Comparison of ENCODE assay signal across 1 cellular context in the genomic region with DNA sequence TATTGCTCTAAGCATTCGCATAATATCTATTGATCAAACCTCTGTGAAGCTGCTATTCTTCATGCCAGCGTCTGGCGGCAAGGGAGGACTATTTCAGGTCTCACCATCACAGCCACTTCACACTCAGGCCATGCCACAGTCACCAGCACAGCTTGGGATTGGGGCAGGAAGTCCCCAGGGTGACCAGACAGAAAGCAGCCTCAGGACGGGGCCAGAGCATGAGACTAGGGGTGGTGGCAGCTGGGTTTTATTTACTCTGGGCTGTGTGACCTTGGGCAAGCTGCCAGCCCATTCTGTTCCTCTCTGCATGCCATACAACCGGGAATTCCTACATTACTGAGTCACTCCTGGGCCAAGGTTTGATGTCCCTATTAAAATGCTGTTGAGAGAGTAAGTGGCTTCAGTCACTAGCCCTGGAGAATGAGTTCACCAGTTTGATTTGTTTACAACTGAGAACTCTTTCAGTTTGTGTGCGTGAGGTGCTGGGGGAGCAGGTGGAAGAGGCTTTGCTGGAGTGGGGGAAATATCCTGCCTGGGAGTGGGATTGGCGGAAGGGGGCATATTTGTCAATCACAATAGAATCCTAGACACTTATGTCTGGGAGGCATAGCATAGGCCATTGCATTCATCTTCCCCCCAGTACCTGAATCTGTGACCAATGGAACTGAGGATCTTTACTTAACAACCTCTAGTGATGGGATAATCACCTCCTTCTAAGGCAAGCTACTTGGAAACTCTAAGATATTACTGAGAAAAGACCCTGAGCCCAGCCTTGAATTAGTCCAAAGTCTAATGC.
TF ChIP-seq lines count a peak whose summit lies in the region.

No MANE protein-coding gene starts in this region.

TF ChIP-seq in HepG2, 621 proteins besides CTCF, POLR2A, EP300 and RAD21 (continued from another document and continues in another):
- TF ChIP-seq, protein P1, sequence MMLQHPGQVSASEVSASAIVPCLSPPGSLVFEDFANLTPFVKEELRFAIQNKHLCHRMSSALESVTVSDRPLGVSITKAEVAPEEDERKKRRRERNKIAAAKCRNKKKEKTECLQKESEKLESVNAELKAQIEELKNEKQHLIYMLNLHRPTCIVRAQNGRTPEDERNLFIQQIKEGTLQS (CRISPR knock-in tag; IDR thresholded peaks at IDR 0.05) = peak; percentile 95
- no peak for TF ChIP-seq ZNF260 (CRISPR knock-in tag; IDR thresholded peaks at IDR 0.05; ENCODE audit: borderline replicate concordance, low read depth)
- TF ChIP-seq JDP2 (CRISPR knock-in tag; IDR thresholded peaks at IDR 0.05; ENCODE audit: borderline replicate concordance) = no peak
- TF ChIP-seq HCFC1 (IDR thresholded peaks at IDR 0.05; ENCODE audit: low read depth, low read length) = no peak
- TF ChIP-seq ZEB1 (IDR thresholded peaks at IDR 0.05; ENCODE audit: insufficient replicate concordance, low read depth) = peak; percentile 67
- TF ChIP-seq PLSCR1 (CRISPR knock-in tag; IDR thresholded peaks at IDR 0.05; ENCODE audit: borderline replicate concordance) = no peak
- TF ChIP-seq ZNF142 (CRISPR knock-in tag; IDR thresholded peaks at IDR 0.05) = peak; percentile 85
- peak; percentile 39; the same call in 1 of the 2 replicates for TF ChIP-seq ZNF124 (CRISPR knock-in tag; IDR thresholded peaks at IDR 0.05)
- 0 out of 2 replicates have a peak, but pooled peaks have one; percentile 38 for TF ChIP-seq ZNF224 (CRISPR knock-in tag; IDR thresholded peaks at IDR 0.05)
- no peak for TF ChIP-seq U2AF2 (IDR thresholded peaks at IDR 0.05; ENCODE audit: low read depth, low read length)
- no peak for TF ChIP-seq RBAK (CRISPR knock-in tag; IDR thresholded peaks at IDR 0.05)
- TF ChIP-seq, protein P2, sequence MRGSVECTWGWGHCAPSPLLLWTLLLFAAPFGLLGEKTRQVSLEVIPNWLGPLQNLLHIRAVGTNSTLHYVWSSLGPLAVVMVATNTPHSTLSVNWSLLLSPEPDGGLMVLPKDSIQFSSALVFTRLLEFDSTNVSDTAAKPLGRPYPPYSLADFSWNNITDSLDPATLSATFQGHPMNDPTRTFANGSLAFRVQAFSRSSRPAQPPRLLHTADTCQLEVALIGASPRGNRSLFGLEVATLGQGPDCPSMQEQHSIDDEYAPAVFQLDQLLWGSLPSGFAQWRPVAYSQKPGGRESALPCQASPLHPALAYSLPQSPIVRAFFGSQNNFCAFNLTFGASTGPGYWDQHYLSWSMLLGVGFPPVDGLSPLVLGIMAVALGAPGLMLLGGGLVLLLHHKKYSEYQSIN (CRISPR knock-in tag; IDR thresholded peaks at IDR 0.05; ENCODE audit: borderline replicate concordance) = no peak
- TF ChIP-seq, protein P3, sequence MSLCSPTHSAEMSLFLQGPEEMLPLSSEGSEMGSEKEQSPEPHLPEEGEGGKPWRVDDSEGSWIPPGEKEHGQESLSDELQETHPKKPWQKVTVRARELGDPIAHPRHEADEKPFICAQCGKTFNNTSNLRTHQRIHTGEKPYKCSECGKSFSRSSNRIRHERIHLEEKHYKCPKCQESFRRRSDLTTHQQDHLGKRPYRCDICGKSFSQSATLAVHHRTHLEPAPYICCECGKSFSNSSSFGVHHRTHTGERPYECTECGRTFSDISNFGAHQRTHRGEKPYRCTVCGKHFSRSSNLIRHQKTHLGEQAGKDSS (CRISPR knock-in tag; IDR thresholded peaks at IDR 0.05; ENCODE audit: borderline replicate concordance, low read depth) = no peak
- no peak for TF ChIP-seq ZNF746 (CRISPR knock-in tag; IDR thresholded peaks at IDR 0.05)
- peak; percentile 28; the same call in 1 of the 2 replicates for TF ChIP-seq ZNF629 (CRISPR knock-in tag; conservative IDR thresholded peaks at IDR 0.05)
- TF ChIP-seq, protein P4, sequence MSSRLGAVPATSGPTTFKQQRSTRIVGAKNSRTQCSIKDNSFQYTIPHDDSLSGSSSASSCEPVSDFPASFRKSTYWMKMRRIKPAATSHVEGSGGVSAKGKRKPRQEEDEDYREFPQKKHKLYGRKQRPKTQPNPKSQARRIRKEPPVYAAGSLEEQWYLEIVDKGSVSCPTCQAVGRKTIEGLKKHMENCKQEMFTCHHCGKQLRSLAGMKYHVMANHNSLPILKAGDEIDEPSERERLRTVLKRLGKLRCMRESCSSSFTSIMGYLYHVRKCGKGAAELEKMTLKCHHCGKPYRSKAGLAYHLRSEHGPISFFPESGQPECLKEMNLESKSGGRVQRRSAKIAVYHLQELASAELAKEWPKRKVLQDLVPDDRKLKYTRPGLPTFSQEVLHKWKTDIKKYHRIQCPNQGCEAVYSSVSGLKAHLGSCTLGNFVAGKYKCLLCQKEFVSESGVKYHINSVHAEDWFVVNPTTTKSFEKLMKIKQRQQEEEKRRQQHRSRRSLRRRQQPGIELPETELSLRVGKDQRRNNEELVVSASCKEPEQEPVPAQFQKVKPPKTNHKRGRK (CRISPR knock-in tag; IDR thresholded peaks at IDR 0.05) = no peak
- no peak for TF ChIP-seq RFX3 (CRISPR knock-in tag; IDR thresholded peaks at IDR 0.05)
- no peak for TF ChIP-seq SETDB1 (CRISPR knock-in tag; IDR thresholded peaks at IDR 0.05; ENCODE audit: borderline replicate concordance)
- TF ChIP-seq SP1 (IDR thresholded peaks at IDR 0.05) = no peak
- TF ChIP-seq SP1 (CRISPR knock-in tag; IDR thresholded peaks at IDR 0.05) = peak; percentile 18; the same call in 1 of the 2 replicates
- TF ChIP-seq ZKSCAN5 (CRISPR knock-in tag; IDR thresholded peaks at IDR 0.05) = no peak
- TF ChIP-seq ZNF547 (CRISPR knock-in tag; IDR thresholded peaks at IDR 0.05) = peak; percentile 82; the same call in 1 of the 2 replicates
- TF ChIP-seq ZMYM3 (CRISPR knock-in tag; IDR thresholded peaks at IDR 0.05) = peak; percentile 96
- TF ChIP-seq, protein P5, sequence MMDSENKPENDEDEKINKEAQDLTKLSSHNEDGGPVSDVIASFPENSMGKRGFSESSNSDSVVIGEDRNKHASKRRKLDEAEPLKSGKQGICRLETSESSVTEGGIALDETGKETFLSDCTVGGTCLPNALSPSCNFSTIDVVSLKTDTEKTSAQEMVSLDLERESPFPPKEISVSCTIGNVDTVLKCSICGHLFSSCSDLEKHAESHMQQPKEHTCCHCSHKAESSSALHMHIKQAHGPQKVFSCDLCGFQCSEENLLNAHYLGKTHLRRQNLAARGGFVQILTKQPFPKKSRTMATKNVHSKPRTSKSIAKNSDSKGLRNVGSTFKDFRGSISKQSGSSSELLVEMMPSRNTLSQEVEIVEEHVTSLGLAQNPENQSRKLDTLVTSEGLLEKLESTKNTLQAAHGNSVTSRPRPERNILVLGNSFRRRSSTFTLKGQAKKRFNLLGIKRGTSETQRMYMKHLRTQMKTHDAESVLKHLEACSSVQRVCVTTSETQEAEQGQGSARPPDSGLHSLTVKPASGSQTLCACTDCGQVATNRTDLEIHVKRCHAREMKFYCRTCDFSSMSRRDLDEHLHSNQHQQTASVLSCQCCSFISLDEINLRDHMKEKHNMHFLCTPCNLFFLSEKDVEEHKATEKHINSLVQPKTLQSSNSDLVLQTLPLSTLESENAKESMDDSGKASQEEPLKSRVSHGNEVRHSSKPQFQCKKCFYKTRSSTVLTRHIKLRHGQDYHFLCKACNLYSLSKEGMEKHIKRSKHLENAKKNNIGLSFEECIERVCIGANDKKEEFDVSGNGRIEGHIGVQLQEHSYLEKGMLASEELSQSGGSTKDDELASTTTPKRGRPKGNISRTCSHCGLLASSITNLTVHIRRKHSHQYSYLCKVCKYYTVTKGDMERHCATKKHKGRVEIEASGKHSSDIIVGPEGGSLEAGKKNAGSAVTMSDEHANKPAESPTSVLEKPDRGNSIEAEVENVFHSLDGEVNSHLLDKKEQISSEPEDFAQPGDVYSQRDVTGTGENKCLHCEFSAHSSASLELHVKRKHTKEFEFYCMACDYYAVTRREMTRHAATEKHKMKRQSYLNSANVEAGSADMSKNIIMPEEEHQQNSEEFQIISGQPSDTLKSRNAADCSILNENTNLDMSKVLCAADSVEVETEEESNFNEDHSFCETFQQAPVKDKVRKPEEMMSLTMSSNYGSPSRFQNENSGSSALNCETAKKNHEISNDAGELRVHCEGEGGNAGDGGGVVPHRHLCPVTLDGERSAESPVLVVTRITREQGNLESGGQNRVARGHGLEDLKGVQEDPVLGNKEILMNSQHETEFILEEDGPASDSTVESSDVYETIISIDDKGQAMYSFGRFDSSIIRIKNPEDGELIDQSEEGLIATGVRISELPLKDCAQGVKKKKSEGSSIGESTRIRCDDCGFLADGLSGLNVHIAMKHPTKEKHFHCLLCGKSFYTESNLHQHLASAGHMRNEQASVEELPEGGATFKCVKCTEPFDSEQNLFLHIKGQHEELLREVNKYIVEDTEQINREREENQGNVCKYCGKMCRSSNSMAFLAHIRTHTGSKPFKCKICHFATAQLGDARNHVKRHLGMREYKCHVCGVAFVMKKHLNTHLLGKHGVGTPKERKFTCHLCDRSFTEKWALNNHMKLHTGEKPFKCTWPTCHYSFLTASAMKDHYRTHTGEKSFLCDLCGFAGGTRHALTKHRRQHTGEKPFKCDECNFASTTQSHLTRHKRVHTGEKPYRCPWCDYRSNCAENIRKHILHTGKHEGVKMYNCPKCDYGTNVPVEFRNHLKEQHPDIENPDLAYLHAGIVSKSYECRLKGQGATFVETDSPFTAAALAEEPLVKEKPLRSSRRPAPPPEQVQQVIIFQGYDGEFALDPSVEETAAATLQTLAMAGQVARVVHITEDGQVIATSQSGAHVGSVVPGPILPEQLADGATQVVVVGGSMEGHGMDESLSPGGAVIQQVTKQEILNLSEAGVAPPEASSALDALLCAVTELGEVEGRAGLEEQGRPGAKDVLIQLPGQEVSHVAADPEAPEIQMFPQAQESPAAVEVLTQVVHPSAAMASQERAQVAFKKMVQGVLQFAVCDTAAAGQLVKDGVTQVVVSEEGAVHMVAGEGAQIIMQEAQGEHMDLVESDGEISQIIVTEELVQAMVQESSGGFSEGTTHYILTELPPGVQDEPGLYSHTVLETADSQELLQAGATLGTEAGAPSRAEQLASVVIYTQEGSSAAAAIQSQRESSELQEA (CRISPR knock-in tag; IDR thresholded peaks at IDR 0.05; ENCODE audit: not compliant biosample characterization) = peak; percentile 45
- TF ChIP-seq CC2D1A (CRISPR knock-in tag; IDR thresholded peaks at IDR 0.05) = no peak
- TF ChIP-seq HOXA9 (CRISPR knock-in tag; IDR thresholded peaks at IDR 0.05; ENCODE audit: borderline replicate concordance) = no peak
- peak; percentile 40; the same call in 1 of the 2 replicates for TF ChIP-seq CHD4 (IDR thresholded peaks at IDR 0.05; ENCODE audit: borderline replicate concordance, low read length)
- TF ChIP-seq, protein P6, sequence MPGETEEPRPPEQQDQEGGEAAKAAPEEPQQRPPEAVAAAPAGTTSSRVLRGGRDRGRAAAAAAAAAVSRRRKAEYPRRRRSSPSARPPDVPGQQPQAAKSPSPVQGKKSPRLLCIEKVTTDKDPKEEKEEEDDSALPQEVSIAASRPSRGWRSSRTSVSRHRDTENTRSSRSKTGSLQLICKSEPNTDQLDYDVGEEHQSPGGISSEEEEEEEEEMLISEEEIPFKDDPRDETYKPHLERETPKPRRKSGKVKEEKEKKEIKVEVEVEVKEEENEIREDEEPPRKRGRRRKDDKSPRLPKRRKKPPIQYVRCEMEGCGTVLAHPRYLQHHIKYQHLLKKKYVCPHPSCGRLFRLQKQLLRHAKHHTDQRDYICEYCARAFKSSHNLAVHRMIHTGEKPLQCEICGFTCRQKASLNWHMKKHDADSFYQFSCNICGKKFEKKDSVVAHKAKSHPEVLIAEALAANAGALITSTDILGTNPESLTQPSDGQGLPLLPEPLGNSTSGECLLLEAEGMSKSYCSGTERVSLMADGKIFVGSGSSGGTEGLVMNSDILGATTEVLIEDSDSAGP (CRISPR knock-in tag; IDR thresholded peaks at IDR 0.05; ENCODE audit: borderline replicate concordance) = peak; percentile 78; the same call in 1 of the 2 replicates
- peak; percentile 69; the same call in 1 of the 2 replicates for TF ChIP-seq ARNTL (CRISPR knock-in tag; IDR thresholded peaks at IDR 0.05)
- peak; percentile 40; the same call in 1 of the 2 replicates for TF ChIP-seq ZFY (CRISPR knock-in tag; IDR thresholded peaks at IDR 0.05)
